ENCODE assay signal across 25 cellular contexts in genomic region chr3:174219738-174220137, GRCh38.
DNase-seq lines count a peak whose midpoint lies in the region; ATAC-seq, FAIRE-seq and TF ChIP-seq lines count a peak whose summit lies in the region.
"Had no signal": no experiment of that assay in that cellular context is flagged by ENCODE, and none has a peak within 500 bp of the region (broad histone marks: within the 10 kb centered on the region; RNA-seq: fewer than 3 reads in every experiment).

No MANE protein-coding gene starts in this region.

- H3K36me3 ChIP-seq in H1 (ENCODE audit: control insufficient read depth in 2 of 4, insufficient read depth in 4 of 4, low read length in 3 of 4), result no peaks in the 10 kb centered on the region
- H3K36me3 ChIP-seq in CD8-positive, alpha-beta T cell (ENCODE audit: insufficient read depth, low read length), result no peaks in the 10 kb centered on the region
- H3K36me3 ChIP-seq: tibial artery had no signal

- no peaks in the 10 kb centered on the region for H3K36me3 Mint-ChIP-seq in progenitor cell of endocrine pancreas (ENCODE audit: insufficient read depth)
- H3K36me3 Mint-ChIP-seq in CD8-positive, alpha-beta T cell, result no peaks in the 10 kb centered on the region
- peaks cover 0 to 4% of the 10 kb centered on the region in 2 donors for H3K36me3 Mint-ChIP-seq in activated naive CD4-positive, alpha-beta T cell treated with anti-CD3 and anti-CD28 coated beads, Interleukin-2, amount 50 U/mL, for 72 hours
- H3K36me3 Mint-ChIP-seq: activated naive CD8-positive, alpha-beta T cell treated with anti-CD3 and anti-CD28 coated beads for 36 hours; natural killer cell had no signal

- H2AFZ ChIP-seq in H1 (ENCODE audit: low read length), result no peak overlapping the region

- no peak overlapping the region for H4K8ac ChIP-seq in H1 (ENCODE audit: extremely low read depth, insufficient read depth, low read length)

- H2BK15ac ChIP-seq in H1 (ENCODE audit: low read length), result no peak overlapping the region

- H3K27me3 Mint-ChIP-seq in progenitor cell of endocrine pancreas, result no peaks in the 10 kb centered on the region
- no peaks in the 10 kb centered on the region for H3K27me3 Mint-ChIP-seq in CD8-positive, alpha-beta T cell (ENCODE audit: low read depth)
- H3K27me3 Mint-ChIP-seq: activated CD4-positive, alpha-beta T cell treated with anti-CD3 and anti-CD28 coated beads, Interleukin-2, amount 10 ng/mL, durations not matched to agents 24 days and 14 days; activated naive CD8-positive, alpha-beta T cell treated with anti-CD3 and anti-CD28 coated beads for 36 hours; activated T-helper 17 cell treated with anti-CD3 and anti-CD28 coated beads, Interleukin-2, amount 50 U/mL, for 72 hours had no signal

- peaks cover 5% of the 10 kb centered on the region for H3K4me1 Mint-ChIP-seq in progenitor cell of endocrine pancreas (ENCODE audit: low read depth)
- peaks cover 10% of the 10 kb centered on the region for H3K4me1 Mint-ChIP-seq in CD8-positive, alpha-beta T cell (ENCODE audit: low read depth)
- H3K4me1 Mint-ChIP-seq: activated T-helper 17 cell treated with anti-CD3 and anti-CD28 coated beads, Interleukin-2, amount 50 U/mL, for 72 hours had no signal

- no peak overlapping the region for H3K4me3 ChIP-seq in LNCaP clone FGC (ENCODE audit: low read depth, low read length)
- no peak overlapping the region for H3K4me3 ChIP-seq in H1 (ENCODE audit: extremely low read depth in 1 of 4, insufficient read depth in 2 of 4, low read depth in 3 of 4, low read length in 4 of 4)
- no peak overlapping the region for H3K4me3 ChIP-seq in CD8-positive, alpha-beta T cell (ENCODE audit: low read depth, low read length)
- H3K4me3 ChIP-seq: smooth muscle cell, tibial artery had no signal

- no peak overlapping the region for H3K4me3 Mint-ChIP-seq in progenitor cell of endocrine pancreas (ENCODE audit: low read depth)
- no peak overlapping the region for H3K4me3 Mint-ChIP-seq in CD8-positive, alpha-beta T cell
- H3K4me3 Mint-ChIP-seq: activated CD4-positive, alpha-beta T cell treated with anti-CD3 and anti-CD28 coated beads, Interleukin-2, amount 10 ng/mL, durations not matched to agents 24 days and 14 days; activated naive CD8-positive, alpha-beta T cell treated with anti-CD3 and anti-CD28 coated beads for 36 hours; activated T-helper 17 cell treated with anti-CD3 and anti-CD28 coated beads, Interleukin-2, amount 50 U/mL, for 72 hours; natural killer cell had no signal

- FAIRE-seq in H1 (lab: Jason Lieb, UNC), result no peak

- peak; percentile 45 to 57 for TF ChIP-seq RAD21 in H1 (IDR thresholded peaks at IDR 0.05 in 1 of 2, conservative IDR thresholded peaks at IDR 0.05 in 1 of 2; ENCODE audit: low read depth in 2 of 2, low read length in 2 of 2)

- TF ChIP-seq POLR2A in H1 (IDR thresholded peaks at IDR 0.05; ENCODE audit: control extremely low read depth in 1 of 2, low read depth in 2 of 2, low read length in 2 of 2), result no peak

- H4K5ac ChIP-seq in H1 (ENCODE audit: insufficient read length, low read depth, low read length), result no peak overlapping the region

- H3K14ac ChIP-seq in H1 (ENCODE audit: insufficient read length), result no peak overlapping the region

- H3K4me2 ChIP-seq in H1 (ENCODE audit: insufficient read depth in 1 of 2, low read depth in 2 of 2, low read length in 2 of 2), result no peak overlapping the region
- H3K4me2 ChIP-seq: KMS-11, smooth muscle cell had no signal

- peak; percentile 23 for TF ChIP-seq CTCF in LNCaP clone FGC (IDR thresholded peaks at IDR 0.05; ENCODE audit: control insufficient read depth, extremely low read depth, insufficient read depth)
- no peak for TF ChIP-seq CTCF in H1 (IDR thresholded peaks at IDR 0.05; ENCODE audit: control extremely low read depth in 1 of 3, insufficient read depth in 1 of 3, low read depth in 1 of 3, low read length in 3 of 3)
- TF ChIP-seq CTCF in progenitor cell of endocrine pancreas (IDR thresholded peaks at IDR 0.05; ENCODE audit: unreplicated experiment), result peak; percentile 12
- TF ChIP-seq CTCF in CD8-positive, alpha-beta T cell (IDR thresholded peaks at IDR 0.05), result no peak

- no peak overlapping the region for H3K27ac Mint-ChIP-seq in progenitor cell of endocrine pancreas
- H3K27ac Mint-ChIP-seq in CD8-positive, alpha-beta T cell, result no peak overlapping the region
- no peak overlapping the region for H3K27ac Mint-ChIP-seq in activated naive CD4-positive, alpha-beta T cell treated with anti-CD3 and anti-CD28 coated beads, Interleukin-2, amount 50 U/mL, for 72 hours
- H3K27ac Mint-ChIP-seq: activated CD4-positive, alpha-beta T cell treated with anti-CD3 and anti-CD28 coated beads, Interleukin-2, amount 10 ng/mL, durations not matched to agents 24 days and 14 days; activated naive CD8-positive, alpha-beta T cell treated with anti-CD3 and anti-CD28 coated beads for 36 hours; activated T-helper 17 cell treated with anti-CD3 and anti-CD28 coated beads, Interleukin-2, amount 50 U/mL, for 72 hours; natural killer cell had no signal

- no peaks in the 10 kb centered on the region for H3K9me3 ChIP-seq in H1 (ENCODE audit: insufficient read depth in 2 of 2, low read depth in 1 of 2, low read length in 1 of 2)
- no peaks in the 10 kb centered on the region for H3K9me3 ChIP-seq in CD8-positive, alpha-beta T cell (ENCODE audit: low read length)
- H3K9me3 ChIP-seq: tibial artery had no signal

- H2BK20ac ChIP-seq in H1 (ENCODE audit: low read length), result peak overlapping the region; percentile 4; the same call in 1 of the 2 replicates

- H4K91ac ChIP-seq in H1 (replicated peaks; ENCODE audit: insufficient read length, low read length), result no peak overlapping the region

- no peaks in the 10 kb centered on the region for H4K20me1 ChIP-seq in H1 (replicated peaks in 1 of 2; ENCODE audit: control insufficient read depth in 1 of 2, insufficient read depth in 2 of 2, low read length in 2 of 2)

- WGBS in H1 (ENCODE audit: extremely low coverage in 1 of 2, insufficient coverage in 1 of 2, insufficient read length in 1 of 2, insufficient replicate concordance in 2 of 2, low coverage in 1 of 2, low lambda C conversion rate in 2 of 2, missing lambda C conversion rate in 1 of 2), 2 experiments, result 70% methylated on average over 3 of the region's 3 CpGs; no CpG with 5 or more reads in 1 of the 2 experiments

- peaks cover 0 to 1% (median 0%) of the 10 kb centered on the region in 4 experiments; a peak in 2 of 7 replicates for H3K27me3 ChIP-seq in H1 (replicated peaks in 1 of 4; ENCODE audit: control insufficient read depth in 3 of 4, extremely low read depth in 1 of 4, insufficient read depth in 3 of 4, low read length in 3 of 4)
- H3K27me3 ChIP-seq in CD8-positive, alpha-beta T cell (ENCODE audit: insufficient read depth, low read length), result no peaks in the 10 kb centered on the region
- H3K27me3 ChIP-seq: tibial artery had no signal

- no peak overlapping the region for H2BK5ac ChIP-seq in H1 (ENCODE audit: low read depth, low read length)

- H3K4ac ChIP-seq in H1 (replicated peaks; ENCODE audit: insufficient read length, low read depth, low read length), result no peak overlapping the region

- H2BK12ac ChIP-seq in H1 (ENCODE audit: low read depth, low read length), result no peak overlapping the region

- ATAC-seq in CD8-positive, alpha-beta T cell, result no peak
- ATAC-seq in activated naive CD4-positive, alpha-beta T cell treated with anti-CD3 and anti-CD28 coated beads, Interleukin-2, amount 50 U/mL, for 72 hours, result no peak
- ATAC-seq: activated T-helper 17 cell treated with anti-CD3 and anti-CD28 coated beads, Interleukin-2, amount 50 U/mL, for 72 hours; natural killer cell; Right ventricle myocardium inferior; stimulated activated naive CD8-positive, alpha-beta T cell treated with anti-CD3 and anti-CD28 coated beads, Interleukin-15, Interleukin-2, amounts not matched to agents 100 U/mL and 50 U/mL, for 24 hours had no signal

- TF ChIP-seq EP300 in H1 (IDR thresholded peaks at IDR 0.05; ENCODE audit: borderline replicate concordance in 1 of 2, low read depth in 2 of 2, low read length in 2 of 2), result no peak

- POLR2A ChIA-PET in H1 (lab: Charles Lee; ENCODE audit: partially characterized antibody), result no interaction called here
- POLR2A ChIA-PET in CD8-positive, alpha-beta T cell (lab: Charles Lee), result no interaction called here

- no peaks in the 10 kb centered on the region for H3K23me2 ChIP-seq in H1 (ENCODE audit: low read depth, low read length)

- no peak overlapping the region; the same call in 1 of the 2 replicates for H3K18ac ChIP-seq in H1 (ENCODE audit: extremely low read depth, low read length)

- H3K9ac ChIP-seq in H1 (replicated peaks in 1 of 4; ENCODE audit: extremely low read depth in 1 of 4, low read depth in 3 of 4, low read length in 3 of 4), result no peak overlapping the region
- H3K9ac ChIP-seq: KMS-11 had no signal

- CTCF ChIA-PET in H1 (lab: Charles Lee; ENCODE audit: partially characterized antibody), result interaction anchor here (0.8 to 1.7 kb wide), 2 partner anchors 15 to 20 kb away, joined by 3 read pairs; no protein-coding TSS in a partner anchor
- CTCF ChIA-PET in CD8-positive, alpha-beta T cell (lab: Charles Lee), result no interaction called here

- no peaks in the 10 kb centered on the region for H3K9me3 Mint-ChIP-seq in progenitor cell of endocrine pancreas (ENCODE audit: low read depth)
- H3K9me3 Mint-ChIP-seq in CD8-positive, alpha-beta T cell, result no peaks in the 10 kb centered on the region
- peaks cover 6% of the 10 kb centered on the region in 2 donors for H3K9me3 Mint-ChIP-seq in activated naive CD4-positive, alpha-beta T cell treated with anti-CD3 and anti-CD28 coated beads, Interleukin-2, amount 50 U/mL, for 72 hours
- H3K9me3 Mint-ChIP-seq: activated naive CD8-positive, alpha-beta T cell treated with anti-CD3 and anti-CD28 coated beads for 36 hours had no signal

- H3K23ac ChIP-seq in H1 (ENCODE audit: insufficient read length), result no peak overlapping the region

- no peak overlapping the region for H3K56ac ChIP-seq in H1 (replicated peaks; ENCODE audit: insufficient read length, low read depth, low read length)

- peaks cover 0 to 4% (median 2%) of the 10 kb centered on the region in 4 experiments; a peak in 2 of 7 replicates for H3K4me1 ChIP-seq in H1 (replicated peaks in 1 of 4; ENCODE audit: control insufficient read depth in 3 of 4, insufficient read depth in 4 of 4, low read length in 3 of 4)
- no peaks in the 10 kb centered on the region for H3K4me1 ChIP-seq in CD8-positive, alpha-beta T cell (ENCODE audit: insufficient read depth, low read length)

- intact Hi-C loops in CD8-positive, alpha-beta T cell (cut with DNase I, micrococcal nuclease), result no loop called here

- H2BK120ac ChIP-seq in H1 (replicated peaks; ENCODE audit: low read depth, low read length), result no peak overlapping the region

- no peaks in the 10 kb centered on the region for H3K79me1 ChIP-seq in H1 (ENCODE audit: low read depth, low read length)

- DNase-seq in DMS 273 (lab: John Stamatoyannopoulos, UW; ENCODE audit: unreplicated experiment) (peak; percentile 33), DMS 273 treated with DMSO at 0.1 percent for 48 hours (lab: John Stamatoyannopoulos, UW) (no peak), LNCaP clone FGC (ENCODE audit: low read depth) (no peak), H1 (ENCODE audit: low read depth in 1 of 2, low spot score in 2 of 2) (no peak), progenitor cell of endocrine pancreas (ENCODE audit: low spot score, unreplicated experiment) (no peak), pons (ENCODE audit: low spot score) (no peak)
- DNase-seq in CD8-positive, alpha-beta T cell, result no peak
- DNase-seq in activated naive CD4-positive, alpha-beta T cell treated with anti-CD3 and anti-CD28 coated beads, Interleukin-2, amount 50 U/mL, for 72 hours (ENCODE audit: low spot score in 2 of 2), result no peak
- DNase-seq: activated CD4-positive, alpha-beta T cell treated with anti-CD3 and anti-CD28 coated beads, Interleukin-2, amount 10 ng/mL, durations not matched to agents 24 days and 14 days; activated naive CD8-positive, alpha-beta T cell treated with anti-CD3 and anti-CD28 coated beads for 36 hours; effector memory CD4-positive, alpha-beta T cell; GDM1; mesenchymal stem cell; MV-4-11; natural killer cell; NCI-H1930; NCI-H446; stimulated activated CD4-positive, alpha-beta T cell treated with anti-CD3 and anti-CD28 coated beads, Interleukin-2, amount 100 ng/mL, for 48 hours; stimulated activated naive CD8-positive, alpha-beta T cell treated with anti-CD3 and anti-CD28 coated beads, Interleukin-15, Interleukin-2, amounts not matched to agents 100 U/mL and 50 U/mL, for 24 hours; tibial artery had no signal

- H3K79me2 ChIP-seq in H1 (ENCODE audit: control insufficient read depth in 1 of 2, insufficient read depth in 2 of 2, low read length in 2 of 2), result no peaks in the 10 kb centered on the region

- H3K27ac ChIP-seq in H1 (ENCODE audit: low read depth, low read length), result no peak overlapping the region
- H3K27ac ChIP-seq in CD8-positive, alpha-beta T cell (ENCODE audit: low read depth, low read length), result no peak overlapping the region
- H3K27ac ChIP-seq: 22Rv1, KMS-11, tibial artery had no signal

- no peak overlapping the region for H2AK5ac ChIP-seq in H1 (ENCODE audit: low read depth, low read length)

Comparison
In these comparisons a context has a peak if more than half of its experiments do, and no peak if none do; other contexts are left out.
1. CTCF ChIP-seq: peak in LNCaP clone FGC (single experiment) and progenitor cell of endocrine pancreas (single experiment); none in H1 (0 of 3) and CD8-positive, alpha-beta T cell (single experiment).